ENCODE assay signal across 17 cellular contexts in the genomic region with DNA sequence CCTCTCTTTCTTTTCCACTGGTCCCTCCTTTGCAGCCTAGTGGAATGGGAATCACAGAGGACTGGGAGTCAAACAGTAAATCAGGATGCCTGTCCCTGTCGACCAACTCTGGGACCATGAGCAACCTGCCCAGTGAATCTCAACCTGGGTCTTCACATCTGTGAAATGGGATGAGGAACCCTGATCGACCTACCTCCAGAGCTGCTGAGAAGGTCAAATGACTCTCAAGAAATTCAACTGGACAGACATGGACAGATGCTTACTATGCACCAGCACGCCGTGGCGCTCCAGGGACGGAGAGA.
DNase-seq lines count a peak whose midpoint lies in the region; ATAC-seq, FAIRE-seq and TF ChIP-seq lines count a peak whose summit lies in the region.
"Had no signal": no experiment of that assay in that cellular context is flagged by ENCODE, and none has a peak within 500 bp of the region (broad histone marks: within the 10 kb centered on the region; RNA-seq: fewer than 3 reads in every experiment).

No MANE protein-coding gene starts in this region.

- H3K4me1 Mint-ChIP-seq in GM23338 = peaks cover 57% of the 10 kb centered on the region

- peak overlapping the region; percentile 34; the same call in 1 of the 3 replicates for H3K4me3 Mint-ChIP-seq in GM23338
- H3K4me3 Mint-ChIP-seq: activated CD4-positive, alpha-beta memory T cell treated with anti-CD3 and anti-CD28 coated beads, Interleukin-2, amount 10 ng/mL, durations not matched to agents 7 days and 5 days; activated naive CD8-positive, alpha-beta T cell treated with anti-CD3 and anti-CD28 coated beads, Interleukin-2, amount 10 ng/mL, durations not matched to agents 7 days and 5 days; activated T-cell treated with anti-CD3 and anti-CD28 coated beads, Interleukin-2, amount 50 U/mL, for 24 hours; naive thymus-derived CD8-positive, alpha-beta T cell had no signal

- no peaks in the 10 kb centered on the region for H3K9me2 ChIP-seq in GM23338 (ENCODE audit: insufficient read depth)

- no peaks in the 10 kb centered on the region for H3K9me3 ChIP-seq in keratinocyte (ENCODE audit: control insufficient read depth, low read depth, low read length)

- H3K27ac Mint-ChIP-seq in GM23338 = no peak overlapping the region
- H3K27ac Mint-ChIP-seq: activated CD4-positive, alpha-beta memory T cell treated with anti-CD3 and anti-CD28 coated beads, Interleukin-2, amount 10 ng/mL, durations not matched to agents 7 days and 5 days; activated naive CD8-positive, alpha-beta T cell treated with anti-CD3 and anti-CD28 coated beads, Interleukin-2, amount 10 ng/mL, durations not matched to agents 7 days and 5 days had no signal

- dilution Hi-C loops in keratinocyte (cut with MboI; ENCODE audit: extremely low pct_ligation_motif_present, low sequenced_read_pairs) = loop anchor here (25.0 kb wide), 1 partner anchor 267 kb away; a partner anchor contains a TSS

- no peaks in the 10 kb centered on the region; the same call in 2 of the 3 replicates for H3K36me3 Mint-ChIP-seq in GM23338 (ENCODE audit: low read depth)
- H3K36me3 Mint-ChIP-seq: naive thymus-derived CD8-positive, alpha-beta T cell had no signal

- no peak for ATAC-seq in GM23338
- ATAC-seq in HG03025 (IDR thresholded peaks at IDR 0.05; ENCODE audit: low FRiP score, unreplicated experiment) = no peak

- H3K9ac ChIP-seq in keratinocyte (ENCODE audit: control insufficient read depth, extremely low read depth, insufficient read depth, low read length) = no peak overlapping the region

- H2AFZ ChIP-seq in GM23338 (peak overlapping the region; percentile 93), keratinocyte (ENCODE audit: control insufficient read depth, low read length) (peak overlapping the region; percentile 81)

- H3K4me1 ChIP-seq in GM23338 (ENCODE audit: insufficient read depth) (peaks cover 19% of the 10 kb centered on the region; the same call in 1 of the 2 replicates), keratinocyte (ENCODE audit: control insufficient read depth, extremely low read depth, insufficient read depth, low read length) (peaks cover 20% of the 10 kb centered on the region)

- H3K9me3 Mint-ChIP-seq in GM23338 = no peaks in the 10 kb centered on the region; the same call in 2 of the 3 replicates
- H3K9me3 Mint-ChIP-seq: activated CD4-positive, alpha-beta memory T cell treated with anti-CD3 and anti-CD28 coated beads, Interleukin-2, amount 10 ng/mL, durations not matched to agents 7 days and 5 days; activated naive CD8-positive, alpha-beta T cell treated with anti-CD3 and anti-CD28 coated beads, Interleukin-2, amount 10 ng/mL, durations not matched to agents 7 days and 5 days; activated T-cell treated with anti-CD3 and anti-CD28 coated beads, Interleukin-2, amount 50 U/mL, for 24 hours; naive thymus-derived CD8-positive, alpha-beta T cell had no signal

- H3K79me2 ChIP-seq in GM23338 (replicated peaks; ENCODE audit: insufficient read depth) (no peaks in the 10 kb centered on the region), keratinocyte (ENCODE audit: control insufficient read depth, insufficient read depth, low read length) (no peaks in the 10 kb centered on the region)

- H3K36me3 ChIP-seq in GM23338 (ENCODE audit: insufficient read depth) = no peaks in the 10 kb centered on the region
- no peaks in the 10 kb centered on the region for H3K36me3 ChIP-seq in keratinocyte (ENCODE audit: control insufficient read depth in 2 of 2, extremely low read depth in 1 of 2, insufficient read depth in 2 of 2, low read length in 2 of 2)

- H3K4me3 ChIP-seq in GM23338 (no peak overlapping the region), keratinocyte (ENCODE audit: control insufficient read depth in 2 of 3, extremely low read depth in 1 of 3, insufficient read depth in 2 of 3, low read depth in 1 of 3, low read length in 3 of 3) (peak overlapping the region in 1 of 3 experiments; percentile 52), skin epidermis (no peak overlapping the region)

- H3F3A ChIP-seq in GM23338 (replicated peaks; ENCODE audit: low read depth) = no peaks in the 10 kb centered on the region

- H3K4me2 ChIP-seq in GM23338 = 0 out of 2 replicates have a peak overlapping the region, but pooled peaks have one; percentile 51
- peak overlapping the region; percentile 68 for H3K4me2 ChIP-seq in keratinocyte (ENCODE audit: control insufficient read depth, extremely low read depth, insufficient read depth, low read depth, low read length)

- no peak overlapping the region for H3K27ac ChIP-seq in GM23338 (ENCODE audit: low read depth)
- H3K27ac ChIP-seq in angular gyrus (ENCODE audit: low read depth, low read length) = peak overlapping the region; percentile 71
- no peak overlapping the region for H3K27ac ChIP-seq in keratinocyte (ENCODE audit: control insufficient read depth, insufficient read depth, low read length)
- H3K27ac ChIP-seq in skin epidermis = peak overlapping the region in 14 of 21 experiments; percentile 18 to 81 (median 66)
- H3K27ac ChIP-seq: epithelial cell of prostate had no signal

- H4K20me1 ChIP-seq in GM23338 (replicated peaks; ENCODE audit: insufficient read depth) (no peaks in the 10 kb centered on the region), keratinocyte (ENCODE audit: control insufficient read depth, extremely low read depth, insufficient read depth, low read length) (no peaks in the 10 kb centered on the region)

- H3K9me1 ChIP-seq in keratinocyte (ENCODE audit: control insufficient read depth, extremely low read depth, insufficient read depth, low read length) = no peaks in the 10 kb centered on the region

- peak; percentile 53 for FAIRE-seq in keratinocyte (lab: Jason Lieb, UNC)
- FAIRE-seq: GM19239 had no signal

- DNase-seq in GM23338 (ENCODE audit: low spot score) = no peak
- no peak for DNase-seq in keratinocyte (ENCODE audit: low read depth, low spot score)
- no peak for DNase-seq in HCEC 1CT
- DNase-seq in mucosa of gallbladder (ENCODE audit: low spot score) = no peak
- DNase-seq in stimulated activated naive CD4-positive, alpha-beta T cell treated with Interleukin-2 at 50 U/mL for 16 hours (lab: John Stamatoyannopoulos, UW) = no peak
- DNase-seq: NCI-H1048, NCI-H2029 treated with DMSO at 0.1 percent for 48 hours, SIG-M5 had no signal

- TF ChIP-seq CTCF in GM23338 (conservative IDR thresholded peaks at IDR 0.05; ENCODE audit: low read depth in 2 of 2) (no peak), keratinocyte (optimal IDR thresholded peaks at IDR 0.05 in 1 of 3, IDR thresholded peaks at IDR 0.05 in 1 of 3, conservative IDR thresholded peaks at IDR 0.05 in 1 of 3; ENCODE audit: extremely low read depth in 1 of 3, insufficient read depth in 2 of 3, low read length in 3 of 3) (no peak)

- peaks cover 24% of the 10 kb centered on the region for H3K27me3 Mint-ChIP-seq in GM23338 (ENCODE audit: insufficient read depth, low read depth, poor library complexity)
- H3K27me3 Mint-ChIP-seq: activated CD4-positive, alpha-beta memory T cell treated with anti-CD3 and anti-CD28 coated beads, Interleukin-2, amount 10 ng/mL, durations not matched to agents 7 days and 5 days; activated T-cell treated with anti-CD3 and anti-CD28 coated beads, Interleukin-2, amount 50 U/mL, for 24 hours had no signal

- no peaks in the 10 kb centered on the region for H3K27me3 ChIP-seq in GM23338 (ENCODE audit: insufficient read depth)
- peaks cover 17% of the 10 kb centered on the region for H3K27me3 ChIP-seq in keratinocyte (ENCODE audit: control insufficient read depth, extremely low read depth, insufficient read depth, low read length)

TF ChIP-seq in GM23338, 12 proteins besides CTCF, POLR2A, EP300 and RAD21 (continues in another document):
- no peak for TF ChIP-seq CREB1 (CRISPR knock-in tag; IDR thresholded peaks at IDR 0.05; ENCODE audit: low read depth)
- TF ChIP-seq POLR2AphosphoS5 (IDR thresholded peaks at IDR 0.05; ENCODE audit: low read depth) = no peak

Comparison
In these comparisons a context has a peak if more than half of its experiments do, and no peak if none do; other contexts are left out.
1. H3K27ac ChIP-seq: peak in angular gyrus (single experiment) and skin epidermis (14 of 21); none in GM23338 (single experiment) and keratinocyte (single experiment).